ENCODE assay signal across 11 cellular contexts in the genomic region with DNA sequence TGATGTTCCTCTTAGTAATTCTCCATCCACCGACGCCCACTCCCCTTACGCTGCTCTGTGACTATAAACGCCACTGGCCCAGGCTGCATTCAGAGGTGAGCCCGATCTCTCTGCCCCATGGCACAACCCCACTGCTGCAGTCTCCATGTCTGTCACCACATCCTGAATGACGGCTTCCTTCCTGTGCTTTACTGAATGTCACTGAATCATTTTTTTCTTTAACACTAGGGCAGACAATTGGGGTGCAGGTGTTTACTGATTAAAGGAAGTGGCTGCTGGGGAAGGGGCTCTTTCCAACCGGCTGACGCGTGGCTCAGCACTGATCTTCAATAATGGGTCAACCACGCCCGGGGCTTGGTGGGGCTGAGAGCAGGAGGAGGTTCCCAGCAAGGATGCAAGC.
A peak's percentile ranks its signal among the peaks of the same experiment; 100 is the strongest.
DNase-seq lines count a peak whose midpoint lies in the region; TF ChIP-seq lines count a peak whose summit lies in the region.
"Had no signal": no experiment of that assay in that cellular context is flagged by ENCODE, and none has a peak within 500 bp of the region (broad histone marks: within the 10 kb centered on the region; RNA-seq: fewer than 3 reads in every experiment).

No MANE protein-coding gene starts in this region.

- H3F3A ChIP-seq in Loucy (ENCODE audit: low read depth), result no peaks in the 10 kb centered on the region; the same call in 1 of the 2 replicates

- H3K36me3 ChIP-seq in CD8-positive, alpha-beta memory T cell (ENCODE audit: insufficient read depth, low read length), result no peaks in the 10 kb centered on the region
- H3K36me3 ChIP-seq in Loucy (ENCODE audit: insufficient read depth, low read length), result no peaks in the 10 kb centered on the region

- no peaks in the 10 kb centered on the region for H3K9me3 ChIP-seq in CD8-positive, alpha-beta memory T cell (ENCODE audit: low read length)
- H3K9me3 ChIP-seq in Loucy (ENCODE audit: insufficient read depth, low read depth, low read length), result peaks cover 16% of the 10 kb centered on the region; the same call in 1 of the 2 replicates

- peak overlapping the region; percentile 59 for H3K9ac ChIP-seq in Loucy (ENCODE audit: low read depth, low read length, poor library complexity, severe bottlenecking)
- H3K9ac ChIP-seq: parathyroid adenoma had no signal

- peak overlapping the region; percentile 34 to 90 (median 80) for H3K4me3 Mint-ChIP-seq in CD8-positive, alpha-beta memory T cell
- H3K4me3 Mint-ChIP-seq in progenitor cell of endocrine pancreas (ENCODE audit: low read depth) (no peak overlapping the region), MCF 10A (ENCODE audit: unreplicated experiment) (no peak overlapping the region)

- H3K9me3 Mint-ChIP-seq in CD8-positive, alpha-beta memory T cell, result peaks cover 0 to 5% (median 2%) of the 10 kb centered on the region in 5 donors
- H3K9me3 Mint-ChIP-seq in progenitor cell of endocrine pancreas (ENCODE audit: low read depth) (peaks cover 5% of the 10 kb centered on the region), MCF 10A (ENCODE audit: unreplicated experiment) (no peaks in the 10 kb centered on the region)

- TF ChIP-seq CTCF in Loucy (conservative IDR thresholded peaks at IDR 0.05; ENCODE audit: low read length), result no peak
- no peak for TF ChIP-seq CTCF in progenitor cell of endocrine pancreas (IDR thresholded peaks at IDR 0.05; ENCODE audit: unreplicated experiment)
- TF ChIP-seq CTCF in MCF 10A (IDR thresholded peaks at IDR 0.05; ENCODE audit: unreplicated experiment), result no peak

- H3K27ac ChIP-seq in CD8-positive, alpha-beta memory T cell (ENCODE audit: low read depth, low read length), result peak overlapping the region; percentile 49
- H3K27ac ChIP-seq: parathyroid adenoma had no signal

- H3K4me2 ChIP-seq in Loucy (ENCODE audit: low read depth, low read length, poor library complexity, severe bottlenecking), result peak overlapping the region; percentile 69

- H3K27me3 Mint-ChIP-seq in CD8-positive, alpha-beta memory T cell, result peaks cover 0 to 2% of the 10 kb centered on the region in 2 donors
- H3K27me3 Mint-ChIP-seq in progenitor cell of endocrine pancreas (peaks cover 14% of the 10 kb centered on the region), MCF 10A (ENCODE audit: insufficient read depth, unreplicated experiment) (no peaks in the 10 kb centered on the region)

- no peak overlapping the region for H2AFZ ChIP-seq in Loucy (ENCODE audit: low read length)
- H2AFZ ChIP-seq: parathyroid adenoma had no signal

- H3K36me3 Mint-ChIP-seq in CD8-positive, alpha-beta memory T cell, result peaks cover 0 to 7% (median 0%) of the 10 kb centered on the region in 3 donors
- H3K36me3 Mint-ChIP-seq in progenitor cell of endocrine pancreas (ENCODE audit: insufficient read depth), result no peaks in the 10 kb centered on the region
- no peaks in the 10 kb centered on the region for H3K36me3 Mint-ChIP-seq in MCF 10A (ENCODE audit: insufficient read depth, unreplicated experiment)

- H3K79me2 ChIP-seq in Loucy (ENCODE audit: insufficient read depth, low read length), result no peaks in the 10 kb centered on the region
- H3K79me2 ChIP-seq: parathyroid adenoma had no signal

- peak; percentile 31 to 81 (median 79) for DNase-seq in CD8-positive, alpha-beta memory T cell
- peak; percentile 31 for DNase-seq in activated T-cell treated with anti-CD3 and anti-CD28 coated beads for 48 hours (ENCODE audit: low read depth)
- peak; percentile 30 to 45 for DNase-seq in stimulated activated CD4-positive, alpha-beta T cell treated with anti-CD3 and anti-CD28 coated beads, Interleukin-15, amount 100 ng/mL, for 48 hours (ENCODE audit: low read depth in 2 of 2)
- no peak for DNase-seq in ureter (ENCODE audit: low spot score)
- no peak for DNase-seq in progenitor cell of endocrine pancreas (ENCODE audit: low spot score, unreplicated experiment)
- DNase-seq in COR-L47 (lab: John Stamatoyannopoulos, UW), result no peak
- no peak for DNase-seq in MCF 10A (ENCODE audit: unreplicated experiment)
- DNase-seq: C1 segment of cervical spinal cord, NCI-H146 had no signal

- POLR2A ChIA-PET in CD8-positive, alpha-beta memory T cell (lab: Charles Lee), result interaction anchor here (0.6 kb wide), 1 partner anchor 1702 kb away, joined by 7 read pairs; no protein-coding TSS in a partner anchor
- POLR2A ChIA-PET in MCF 10A (lab: Yijun Ruan, JAX), result no interaction called here

- H3K27ac Mint-ChIP-seq in CD8-positive, alpha-beta memory T cell, result peak overlapping the region; percentile 74 to 100 (median 96)
- H3K27ac Mint-ChIP-seq in progenitor cell of endocrine pancreas (no peak overlapping the region), MCF 10A (ENCODE audit: low read depth, unreplicated experiment) (no peak overlapping the region)

- peak overlapping the region; percentile 45 for H3K4me3 ChIP-seq in CD8-positive, alpha-beta memory T cell (ENCODE audit: low read length)
- peak overlapping the region; percentile 63 for H3K4me3 ChIP-seq in Loucy (ENCODE audit: low read length, poor library complexity, severe bottlenecking)

- no peaks in the 10 kb centered on the region for H3K9me2 ChIP-seq in Loucy (replicated peaks; ENCODE audit: low read depth, low read length)

- intact Hi-C loops in MCF 10A (cut with micrococcal nuclease), result no loop called here

- CTCF ChIA-PET in CD8-positive, alpha-beta memory T cell (lab: Charles Lee), result no interaction called here
- CTCF ChIA-PET in MCF 10A (lab: Yijun Ruan, JAX), result no interaction called here

- peaks cover 57% of the 10 kb centered on the region for H3K4me1 ChIP-seq in CD8-positive, alpha-beta memory T cell (ENCODE audit: insufficient read depth, low read length)
- peaks cover 45% of the 10 kb centered on the region for H3K4me1 ChIP-seq in Loucy (ENCODE audit: insufficient read depth, low read length, poor library complexity, severe bottlenecking)
- H3K4me1 ChIP-seq: parathyroid adenoma had no signal

- no TSS peak for BruUV-seq in MCF 10A (replicated peaks; lab: Mats Ljungman, UMichigan)

- no peaks in the 10 kb centered on the region for H4K20me1 ChIP-seq in Loucy (ENCODE audit: insufficient read depth, low read length, poor library complexity, severe bottlenecking)

- H3K4me1 Mint-ChIP-seq in CD8-positive, alpha-beta memory T cell, result peaks cover 66 to 82% (median 76%) of the 10 kb centered on the region in 3 donors
- H3K4me1 Mint-ChIP-seq in progenitor cell of endocrine pancreas (ENCODE audit: low read depth) (no peaks in the 10 kb centered on the region), MCF 10A (ENCODE audit: insufficient read depth, unreplicated experiment) (no peaks in the 10 kb centered on the region)

- H3K27me3 ChIP-seq in CD8-positive, alpha-beta memory T cell (ENCODE audit: insufficient read depth, low read length, poor library complexity, severe bottlenecking), result no peaks in the 10 kb centered on the region
- H3K27me3 ChIP-seq in Loucy (ENCODE audit: insufficient read depth, low read length, poor library complexity, severe bottlenecking), result no peaks in the 10 kb centered on the region

Comparison
In these comparisons a context has a peak if more than half of its experiments do, and no peak if none do; other contexts are left out.
1. DNase-seq: peak in CD8-positive, alpha-beta memory T cell (5 of 5), activated T-cell treated with anti-CD3 and anti-CD28 coated beads for 48 hours (single experiment) and stimulated activated CD4-positive, alpha-beta T cell treated with anti-CD3 and anti-CD28 coated beads, Interleukin-15, amount 100 ng/mL, for 48 hours (2 of 2); none in ureter (single experiment), progenitor cell of endocrine pancreas (single experiment), COR-L47 (single experiment) and MCF 10A (single experiment).
2. H3K27ac Mint-ChIP-seq: peak in CD8-positive, alpha-beta memory T cell (8 of 8); none in progenitor cell of endocrine pancreas (single experiment) and MCF 10A (single experiment).
3. H3K4me3 Mint-ChIP-seq: peak in CD8-positive, alpha-beta memory T cell (7 of 7); none in progenitor cell of endocrine pancreas (single experiment) and MCF 10A (single experiment).